8 cellular contexts compared by ENCODE assay signal in genomic region chr9:91253488-91253887, GRCh38.
DNase-seq lines count a peak whose midpoint lies in the region; ATAC-seq and FAIRE-seq lines count a peak whose summit lies in the region.

No MANE protein-coding gene starts in this region.

- H3K9me3 ChIP-seq in small intestine (ENCODE audit: control insufficient read depth, low read depth) = no peaks in the 10 kb centered on the region

- H3K4me3 ChIP-seq in small intestine (ENCODE audit: low read depth in 1 of 2, low read length in 2 of 2) = no peak overlapping the region

- no peaks in the 10 kb centered on the region for H3K27me3 ChIP-seq in small intestine (ENCODE audit: control insufficient read depth in 2 of 2, insufficient read depth in 2 of 2, low read length in 2 of 2)

- no peaks in the 10 kb centered on the region for H3K4me1 ChIP-seq in small intestine (ENCODE audit: control insufficient read depth in 2 of 2, insufficient read depth in 1 of 2, low read depth in 1 of 2, low read length in 1 of 2)

- DNase-seq in activated gamma-delta T cell treated with Interleukin-2 at 50 U/mL for 16 hours (peak; percentile 16), activated gamma-delta T cell (lab: John Stamatoyannopoulos, UW) (no peak), MV-4-11 (lab: John Stamatoyannopoulos, UW) (peak; percentile 26), amniotic epithelial cell (ENCODE audit: low read depth) (peak; percentile 33), small intestine (peak; percentile 54), NCI-H524 (lab: John Stamatoyannopoulos, UW) (no peak)

- ATAC-seq in HG03039 (IDR thresholded peaks at IDR 0.05; ENCODE audit: unreplicated experiment) (no peak), GM21717 (IDR thresholded peaks at IDR 0.05; ENCODE audit: unreplicated experiment) (no peak)

- H3K27ac ChIP-seq in small intestine (ENCODE audit: low read depth in 1 of 2, low read length in 1 of 2) = no peak overlapping the region

- FAIRE-seq in small intestine (lab: Jason Lieb, UNC) = no peak

- 23 to 42% (median 29%) methylated on average over 1 of the region's 1 CpG for WGBS in small intestine, 3 donors

- H3K36me3 ChIP-seq in small intestine (ENCODE audit: control insufficient read depth in 2 of 2, insufficient read depth in 2 of 2, low read length in 2 of 2) = peaks cover 0 to 2% of the 10 kb centered on the region in 2 donors

Comparison
In these comparisons a context has a peak if more than half of its experiments do, and no peak if none do; other contexts are left out.
1. DNase-seq: peak in activated gamma-delta T cell treated with Interleukin-2 at 50 U/mL for 16 hours (single experiment), MV-4-11 (single experiment), amniotic epithelial cell (single experiment) and small intestine (single experiment); none in activated gamma-delta T cell (single experiment) and NCI-H524 (0 of 2).